23 cellular contexts compared by ENCODE assay signal in the genomic region with DNA sequence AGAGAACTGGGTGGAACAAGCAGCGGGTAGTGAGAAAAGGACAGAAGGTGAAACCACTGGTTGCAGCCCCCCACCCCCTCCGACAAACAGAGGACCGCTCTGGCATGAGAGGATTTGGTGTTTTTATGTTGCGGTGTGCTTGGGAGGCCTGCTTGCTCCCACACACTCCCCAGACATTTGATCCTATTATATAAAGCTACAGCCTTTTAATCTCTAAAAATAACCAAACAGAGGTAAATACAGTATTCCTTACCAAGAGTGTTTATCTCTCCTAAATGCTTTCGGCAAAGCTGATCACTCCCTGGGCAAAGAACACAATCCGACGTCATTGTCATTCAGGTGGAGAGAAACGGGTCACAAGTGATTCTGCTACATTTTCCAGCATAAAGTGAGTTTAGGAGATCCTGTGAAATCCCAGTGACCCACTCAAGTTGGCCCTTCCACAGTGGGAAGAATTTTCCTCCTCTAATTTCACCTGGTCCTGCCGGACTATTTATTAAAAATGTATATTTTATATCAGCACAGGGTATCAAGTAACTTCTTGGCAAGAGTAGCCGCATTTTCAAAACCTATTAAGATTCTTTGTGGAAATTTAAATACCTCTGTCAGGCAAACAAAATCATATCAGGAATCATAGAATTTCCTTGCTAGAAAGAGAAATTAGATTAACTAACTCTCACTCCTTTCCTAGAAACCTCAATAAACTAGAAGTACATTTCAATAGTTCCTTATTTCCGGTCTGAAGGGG. TPM values are rescaled to one million over a fixed set of nuclear protein-coding genes. Genes with fewer than 3 reads are reported as not detected.
DNase-seq lines count a peak whose midpoint lies in the region; ATAC-seq, FAIRE-seq and TF ChIP-seq lines count a peak whose summit lies in the region.
"Had no signal": no experiment of that assay in that cellular context is flagged by ENCODE, and none has a peak within 500 bp of the region (broad histone marks: within the 10 kb centered on the region; RNA-seq: fewer than 3 reads in every experiment).

No MANE protein-coding gene starts in this region.

- no peaks in the 10 kb centered on the region for H3K9me3 Mint-ChIP-seq in astrocyte (ENCODE audit: unreplicated experiment)
- H3K9me3 Mint-ChIP-seq: activated naive CD8-positive, alpha-beta T cell treated with anti-CD3 and anti-CD28 coated beads, Interleukin-2, amount 10 ng/mL, durations not matched to agents 7 days and 5 days; effector memory CD8-positive, alpha-beta T cell had no signal

- WGBS in psoas muscle, 3 donors: 31 to 58% (median 36%) methylated on average over 11 of the region's 11 CpGs

- ATAC-seq in psoas muscle (peak in 2 of 4 donors; percentile 5 to 10), GM21447 (IDR thresholded peaks at IDR 0.05; ENCODE audit: unreplicated experiment) (no peak), GM18873 (IDR thresholded peaks at IDR 0.05; ENCODE audit: low FRiP score, unreplicated experiment) (no peak)
- ATAC-seq: effector memory CD8-positive, alpha-beta T cell; K562; left colon; mucosa of descending colon had no signal

- no peak for FAIRE-seq in astrocyte (lab: Jason Lieb, UNC)
- FAIRE-seq: K562 had no signal

- H3K4me1 ChIP-seq in HUES48 (ENCODE audit: control insufficient read depth, insufficient read depth, low read length) (peaks cover 59% of the 10 kb centered on the region), astrocyte (ENCODE audit: insufficient read depth, low read length) (peaks cover 72% of the 10 kb centered on the region), iPS-15b (ENCODE audit: control insufficient read depth, insufficient read depth, low read length) (peaks cover 50% of the 10 kb centered on the region), psoas muscle (peaks cover 63% of the 10 kb centered on the region)
- H3K4me1 ChIP-seq: parathyroid adenoma, SJSA1 had no signal

- DNase-seq in astrocyte (ENCODE audit: low read depth) (no peak), psoas muscle (no peak), H4 (ENCODE audit: low spot score) (no peak), NCI-H2081 (lab: John Stamatoyannopoulos, UW) (no peak)
- DNase-seq: activated CD4-positive, CD25-positive, alpha-beta regulatory T cell treated with anti-CD3 and anti-CD28 coated beads, Interleukin-2, amount 50 U/mL, for 72 hours; activated naive CD8-positive, alpha-beta T cell treated with anti-CD3 and anti-CD28 coated beads, Interleukin-2, amount 10 ng/mL, durations not matched to agents 7 days and 5 days; COR-L47; effector memory CD8-positive, alpha-beta T cell; left colon; mucosa of descending colon; MV-4-11; NCI-H1930; OCI-M1; stimulated activated CD4-positive, alpha-beta T cell treated with anti-CD3 and anti-CD28 coated beads, Interleukin-4, amount 100 ng/mL, for 1 hour; substantia nigra had no signal

- no peak overlapping the region for H3K27ac Mint-ChIP-seq in astrocyte (ENCODE audit: unreplicated experiment)
- H3K27ac Mint-ChIP-seq: activated naive CD8-positive, alpha-beta T cell treated with anti-CD3 and anti-CD28 coated beads, Interleukin-2, amount 10 ng/mL, durations not matched to agents 7 days and 5 days; effector memory CD8-positive, alpha-beta T cell had no signal

- no peak for TF ChIP-seq CTCF in astrocyte (IDR thresholded peaks at IDR 0.05; ENCODE audit: insufficient read depth, low read depth, low read length)
- TF ChIP-seq CTCF in psoas muscle (IDR thresholded peaks at IDR 0.05): no peak

- H3K79me2 ChIP-seq in astrocyte (ENCODE audit: insufficient read depth, low read length): peaks cover 99% of the 10 kb centered on the region
- H3K79me2 ChIP-seq: parathyroid adenoma had no signal

- peak overlapping the region; percentile 80 for H3K4me3 Mint-ChIP-seq in astrocyte (ENCODE audit: unreplicated experiment)
- H3K4me3 Mint-ChIP-seq: activated naive CD8-positive, alpha-beta T cell treated with anti-CD3 and anti-CD28 coated beads, Interleukin-2, amount 10 ng/mL, durations not matched to agents 7 days and 5 days; effector memory CD8-positive, alpha-beta T cell had no signal

- no peak overlapping the region for H3K9ac ChIP-seq in HUES48 (ENCODE audit: low read depth, low read length)
- peak overlapping the region; percentile 76 for H3K9ac ChIP-seq in astrocyte (ENCODE audit: low read length)
- H3K9ac ChIP-seq in iPS-15b (ENCODE audit: low read depth, low read length): peak overlapping the region; percentile 47
- H3K9ac ChIP-seq: parathyroid adenoma had no signal

- H3K27ac ChIP-seq in HUES48 (ENCODE audit: low read depth, low read length) (no peak overlapping the region), astrocyte (ENCODE audit: low read depth, low read length) (peak overlapping the region; percentile 61), psoas muscle (peak overlapping the region; percentile 94)
- H3K27ac ChIP-seq: parathyroid adenoma, SJSA1 had no signal

- peaks cover 95% of the 10 kb centered on the region for H3K27me3 ChIP-seq in HUES48 (ENCODE audit: control insufficient read depth, insufficient read depth, low read length)
- H3K27me3 ChIP-seq in astrocyte (ENCODE audit: insufficient read depth, low read length): no peaks in the 10 kb centered on the region
- H3K27me3 ChIP-seq in iPS-15b (ENCODE audit: control insufficient read depth, insufficient read depth, low read length): peaks cover 51% of the 10 kb centered on the region
- H3K27me3 ChIP-seq in psoas muscle (ENCODE audit: insufficient read depth in 3 of 3, low read length in 2 of 3): no peaks in the 10 kb centered on the region
- H3K27me3 ChIP-seq: SJSA1 had no signal

- no peaks in the 10 kb centered on the region for H3K36me3 ChIP-seq in HUES48 (ENCODE audit: control insufficient read depth, insufficient read depth, low read length)
- H3K36me3 ChIP-seq in astrocyte (ENCODE audit: insufficient read depth, low read length): peaks cover 19% of the 10 kb centered on the region
- peaks cover 3% of the 10 kb centered on the region for H3K36me3 ChIP-seq in iPS-15b (ENCODE audit: control insufficient read depth, insufficient read depth, low read length)
- no peaks in the 10 kb centered on the region for H3K36me3 ChIP-seq in psoas muscle (ENCODE audit: insufficient read depth in 1 of 2, low read depth in 1 of 2)

- H3K27me3 Mint-ChIP-seq in astrocyte (ENCODE audit: low read depth, unreplicated experiment): no peaks in the 10 kb centered on the region
- H3K27me3 Mint-ChIP-seq: activated naive CD8-positive, alpha-beta T cell treated with anti-CD3 and anti-CD28 coated beads, Interleukin-2, amount 10 ng/mL, durations not matched to agents 7 days and 5 days had no signal

- H3K9me3 ChIP-seq in HUES48 (ENCODE audit: control insufficient read depth, insufficient read depth, low read length) (no peaks in the 10 kb centered on the region), astrocyte (ENCODE audit: insufficient read depth, low read depth, low read length) (no peaks in the 10 kb centered on the region), iPS-15b (ENCODE audit: control insufficient read depth, insufficient read depth, low read length) (no peaks in the 10 kb centered on the region), psoas muscle (no peaks in the 10 kb centered on the region)
- H3K9me3 ChIP-seq: HAP-1, mucosa of descending colon, SJSA1 had no signal

- H3K4me3 ChIP-seq in HUES48 (ENCODE audit: low read depth, low read length) (peak overlapping the region; percentile 31; the same call in 1 of the 2 replicates), astrocyte (ENCODE audit: insufficient read depth, low read depth, low read length) (peak overlapping the region; percentile 16), iPS-15b (ENCODE audit: low read depth, low read length) (peak overlapping the region; percentile 35), psoas muscle (peak overlapping the region; percentile 47)
- H3K4me3 ChIP-seq: HAP-1, K562, mucosa of descending colon, SJSA1 had no signal

- H4K20me1 ChIP-seq in astrocyte (ENCODE audit: insufficient read depth, low read length): peaks cover 97% of the 10 kb centered on the region

- H3K36me3 Mint-ChIP-seq in astrocyte (ENCODE audit: low read depth, unreplicated experiment): peaks cover 32% of the 10 kb centered on the region
- H3K36me3 Mint-ChIP-seq: activated naive CD8-positive, alpha-beta T cell treated with anti-CD3 and anti-CD28 coated beads, Interleukin-2, amount 10 ng/mL, durations not matched to agents 7 days and 5 days had no signal

- peak overlapping the region; percentile 81 for H3K4me2 ChIP-seq in astrocyte (ENCODE audit: low read length)

- no peak overlapping the region for H2AFZ ChIP-seq in astrocyte (ENCODE audit: low read depth, low read length)
- H2AFZ ChIP-seq: parathyroid adenoma had no signal

- intact Hi-C loops in psoas muscle (cut with DNase I): no loop called here

- peaks cover 63% of the 10 kb centered on the region for H3K4me1 Mint-ChIP-seq in astrocyte (ENCODE audit: low read depth, unreplicated experiment)
- H3K4me1 Mint-ChIP-seq: activated naive CD8-positive, alpha-beta T cell treated with anti-CD3 and anti-CD28 coated beads, Interleukin-2, amount 10 ng/mL, durations not matched to agents 7 days and 5 days had no signal

RNA-seq across cellular contexts. Expression of gene MN1, which starts 9.9 kb away (rescaled TPM):
- total RNA-seq in astrocyte (98.6 and 110 TPM in 2 replicates), psoas muscle (10 to 100 TPM in 3 of 4 donors, 1 to 10 TPM in 1; 7.3 to 39.3 (median 21.3) TPM)
- 10 to 100 TPM in 2 of 3 donors, 1 to 10 TPM in 1; 4.3 to 17.6 (median 14.8) TPM for polyA plus RNA-seq in psoas muscle
- total RNA-seq in H4 (2014; rRNA removed; shearing (Covaris generic)): 0.68 and 0.79 TPM in 2 replicates
